In the genomic region with DNA sequence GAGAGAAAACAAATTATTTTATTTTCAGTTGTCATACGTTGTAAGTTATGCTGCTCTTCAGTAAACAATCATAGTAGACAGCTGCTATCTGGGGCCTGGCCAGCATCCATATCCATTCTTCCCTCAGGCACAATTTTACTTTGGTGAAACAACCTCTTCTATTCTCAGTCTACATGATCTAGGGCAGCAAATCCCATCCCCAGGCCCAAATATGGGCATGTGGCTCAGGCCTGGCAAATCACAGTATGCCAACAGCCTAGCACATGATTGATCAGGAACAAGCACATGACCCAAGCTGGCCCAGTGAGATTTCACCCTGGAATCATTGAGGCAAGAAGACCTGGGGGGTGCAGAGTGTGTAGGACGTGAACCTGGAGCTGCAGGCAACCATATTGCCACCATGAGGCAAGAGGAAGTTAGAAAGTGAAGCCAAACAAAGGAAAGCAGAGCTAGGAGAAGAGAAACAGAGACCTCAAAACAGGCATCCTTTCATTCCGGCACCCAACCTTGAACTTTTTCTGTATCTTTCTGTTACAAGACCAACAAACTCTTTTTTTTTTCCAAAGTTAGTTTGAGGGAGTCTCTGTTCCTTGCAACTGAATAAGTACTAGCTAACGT, we compare ENCODE assay signal across 18 cellular contexts. TPM values are rescaled to one million over a fixed set of nuclear protein-coding genes. Genes with fewer than 3 reads are reported as not detected.
DNase-seq lines count a peak whose midpoint lies in the region; ATAC-seq, FAIRE-seq and TF ChIP-seq lines count a peak whose summit lies in the region.
"Had no signal": no experiment of that assay in that cellular context is flagged by ENCODE, and none has a peak within 500 bp of the region (broad histone marks: within the 10 kb centered on the region; RNA-seq: fewer than 3 reads in every experiment).

No MANE protein-coding gene starts in this region.

- H2AFZ ChIP-seq in H1 (ENCODE audit: low read length) (peak overlapping the region; percentile 81; the same call in 1 of the 2 replicates), osteoblast (ENCODE audit: low read length) (peak overlapping the region; percentile 32)

- H3K23me2 ChIP-seq in H1 (ENCODE audit: low read depth, low read length), result no peaks in the 10 kb centered on the region

- H3K79me2 ChIP-seq in H1 (ENCODE audit: control insufficient read depth in 1 of 2, insufficient read depth in 2 of 2, low read length in 2 of 2), result no peaks in the 10 kb centered on the region; a peak in 1 of 4 replicates
- no peaks in the 10 kb centered on the region for H3K79me2 ChIP-seq in osteoblast (ENCODE audit: insufficient read depth, low read length)

- no peak overlapping the region for H2BK12ac ChIP-seq in H1 (ENCODE audit: low read depth, low read length)

- H3K56ac ChIP-seq in H1 (replicated peaks; ENCODE audit: insufficient read length, low read depth, low read length), result no peak overlapping the region

- H4K8ac ChIP-seq in H1 (ENCODE audit: extremely low read depth, insufficient read depth, low read length), result no peak overlapping the region

- H3K9me3 ChIP-seq in H1 (ENCODE audit: insufficient read depth in 2 of 2, low read depth in 1 of 2, low read length in 1 of 2) (no peaks in the 10 kb centered on the region), osteoblast (ENCODE audit: low read depth, low read length) (no peaks in the 10 kb centered on the region), MG63 (no peaks in the 10 kb centered on the region)
- H3K9me3 ChIP-seq: left lung, SJSA1 had no signal

- no peak overlapping the region for H4K5ac ChIP-seq in H1 (ENCODE audit: insufficient read length, low read depth, low read length)

- H3K4me1 ChIP-seq in H1 (replicated peaks in 1 of 4; ENCODE audit: control insufficient read depth in 3 of 4, insufficient read depth in 4 of 4, low read length in 3 of 4) (no peaks in the 10 kb centered on the region), osteoblast (ENCODE audit: insufficient read depth, low read length) (peaks cover 7% of the 10 kb centered on the region)
- H3K4me1 ChIP-seq: SJSA1 had no signal

- TF ChIP-seq CTCF in H1 (IDR thresholded peaks at IDR 0.05; ENCODE audit: control extremely low read depth in 1 of 3, insufficient read depth in 1 of 3, low read depth in 1 of 3, low read length in 3 of 3), result no peak
- TF ChIP-seq CTCF in osteoblast (IDR thresholded peaks at IDR 0.05; ENCODE audit: extremely low read depth, low read depth, low read length), result no peak

- no peak overlapping the region for H4K91ac ChIP-seq in H1 (replicated peaks; ENCODE audit: insufficient read length, low read length)

- no peak for TF ChIP-seq RAD21 in H1 (IDR thresholded peaks at IDR 0.05 in 1 of 2, conservative IDR thresholded peaks at IDR 0.05 in 1 of 2; ENCODE audit: low read depth in 2 of 2, low read length in 2 of 2)

- POLR2A ChIA-PET in H1 (lab: Charles Lee; ENCODE audit: partially characterized antibody), result no interaction called here

- no peak overlapping the region for H2AK5ac ChIP-seq in H1 (ENCODE audit: low read depth, low read length)

- H3K36me3 ChIP-seq in H1 (ENCODE audit: control insufficient read depth in 2 of 4, insufficient read depth in 4 of 4, low read length in 3 of 4) (no peaks in the 10 kb centered on the region), osteoblast (ENCODE audit: insufficient read depth, low read length) (no peaks in the 10 kb centered on the region), MG63 (no peaks in the 10 kb centered on the region)
- H3K36me3 ChIP-seq: left lung, SJSA1 had no signal

- H3K18ac ChIP-seq in H1 (ENCODE audit: extremely low read depth, low read length), result no peak overlapping the region

- no peak overlapping the region for H2BK5ac ChIP-seq in H1 (ENCODE audit: low read depth, low read length)

- H4K20me1 ChIP-seq in H1 (replicated peaks in 1 of 2; ENCODE audit: control insufficient read depth in 1 of 2, insufficient read depth in 2 of 2, low read length in 2 of 2) (no peaks in the 10 kb centered on the region), osteoblast (ENCODE audit: insufficient read depth, low read length) (no peaks in the 10 kb centered on the region)

- H3K79me1 ChIP-seq in H1 (ENCODE audit: low read depth, low read length), result no peaks in the 10 kb centered on the region

- H3K27ac ChIP-seq in H1 (ENCODE audit: low read depth, low read length) (no peak overlapping the region), osteoblast (ENCODE audit: low read depth, low read length) (no peak overlapping the region)
- H3K27ac ChIP-seq: SJSA1 had no signal

- H3K4me2 ChIP-seq in H1 (ENCODE audit: insufficient read depth in 1 of 2, low read depth in 2 of 2, low read length in 2 of 2) (no peak overlapping the region), osteoblast (ENCODE audit: insufficient read depth, low read length) (no peak overlapping the region)

- H3K23ac ChIP-seq in H1 (ENCODE audit: insufficient read length), result no peak overlapping the region

- no peak overlapping the region for H2BK15ac ChIP-seq in H1 (ENCODE audit: low read length)

- H2BK120ac ChIP-seq in H1 (replicated peaks; ENCODE audit: low read depth, low read length), result no peak overlapping the region

- H3K9ac ChIP-seq in H1 (replicated peaks in 1 of 4; ENCODE audit: extremely low read depth in 1 of 4, low read depth in 3 of 4, low read length in 3 of 4), result no peak overlapping the region

- 90% methylated on average over 4 of the region's 4 CpGs; no CpG with 5 or more reads in 1 of the 2 experiments for WGBS in H1 (ENCODE audit: extremely low coverage in 1 of 2, insufficient coverage in 1 of 2, insufficient read length in 1 of 2, insufficient replicate concordance in 2 of 2, low coverage in 1 of 2, low lambda C conversion rate in 2 of 2, missing lambda C conversion rate in 1 of 2), 2 experiments

- FAIRE-seq in H1 (lab: Jason Lieb, UNC), result no peak
- FAIRE-seq: A204.1 had no signal

- no peak for ATAC-seq in GM18519 (IDR thresholded peaks at IDR 0.05; ENCODE audit: low FRiP score, unreplicated experiment)

- DNase-seq in NCI-H1105 treated with DMSO at 0.1 percent for 48 hours (lab: John Stamatoyannopoulos, UW) (peak; percentile 19), NCI-H1105 (lab: John Stamatoyannopoulos, UW) (no peak), NCI-H69 (lab: John Stamatoyannopoulos, UW) (peak; percentile 20), H1 (ENCODE audit: low read depth in 1 of 2, low spot score in 2 of 2) (no peak), osteoblast (ENCODE audit: insufficient read length, low spot score, missing footprints) (no peak), MG63 (no peak)
- no peak for DNase-seq in stimulated activated CD4-positive, alpha-beta T cell treated with anti-CD3 and anti-CD28 coated beads, Interleukin-1b, Interleukin-23, amount 100 ng/mL, for 48 hours
- DNase-seq: amniotic stem cell; effector CD8-positive, alpha-beta T cell; head of caudate nucleus; left lung; NCI-H524 treated with DMSO at 0.1 percent for 48 hours; stimulated activated CD4-positive, alpha-beta T cell treated with anti-CD3 and anti-CD28 coated beads, Interleukin-12 subunit alpha, Interleukin-12 subunit beta, amount 100 ng/mL, for 4 hours had no signal

- CTCF ChIA-PET in H1 (lab: Charles Lee; ENCODE audit: partially characterized antibody), result interaction anchor here (0.9 to 3.4 kb wide), 6 partner anchors 9 to 1223 kb away, joined by 3 to 16 read pairs (median 6); a partner anchor contains a TSS

- H3K4me3 ChIP-seq in H1 (ENCODE audit: extremely low read depth in 1 of 4, insufficient read depth in 2 of 4, low read depth in 3 of 4, low read length in 4 of 4), result no peak overlapping the region
- H3K4me3 ChIP-seq in osteoblast (ENCODE audit: insufficient read depth, low read length), result no peak overlapping the region
- H3K4me3 ChIP-seq in MG63, result no peak overlapping the region
- H3K4me3 ChIP-seq: left lung, SJSA1 had no signal

- H2BK20ac ChIP-seq in H1 (ENCODE audit: low read length), result no peak overlapping the region

- H3K27me3 ChIP-seq in H1 (replicated peaks in 1 of 4; ENCODE audit: control insufficient read depth in 3 of 4, extremely low read depth in 1 of 4, insufficient read depth in 3 of 4, low read length in 3 of 4), result no peaks in the 10 kb centered on the region
- H3K27me3 ChIP-seq in osteoblast (ENCODE audit: insufficient read depth, low read length), result no peaks in the 10 kb centered on the region
- no peaks in the 10 kb centered on the region for H3K27me3 ChIP-seq in MG63
- H3K27me3 ChIP-seq: left lung, SJSA1 had no signal

- TF ChIP-seq POLR2A in H1 (IDR thresholded peaks at IDR 0.05; ENCODE audit: control extremely low read depth in 1 of 2, low read depth in 2 of 2, low read length in 2 of 2), result no peak

- H3K4ac ChIP-seq in H1 (replicated peaks; ENCODE audit: insufficient read length, low read depth, low read length), result no peak overlapping the region

- H3K14ac ChIP-seq in H1 (ENCODE audit: insufficient read length), result no peak overlapping the region

- no peak for TF ChIP-seq EP300 in H1 (IDR thresholded peaks at IDR 0.05; ENCODE audit: borderline replicate concordance in 1 of 2, low read depth in 2 of 2, low read length in 2 of 2)

TF ChIP-seq in H1, 55 proteins besides CTCF, POLR2A, EP300 and RAD21 (continues in another document):
- TF ChIP-seq POU5F1 (IDR thresholded peaks at IDR 0.05; ENCODE audit: low read depth, low read length), result no peak
- TF ChIP-seq GTF2F1 (IDR thresholded peaks at IDR 0.05; ENCODE audit: borderline replicate concordance, low read depth, low read length), result no peak
- no peak for TF ChIP-seq TAF1 (IDR thresholded peaks at IDR 0.05; ENCODE audit: low read depth, low read length)
- TF ChIP-seq KDM5A (IDR thresholded peaks at IDR 0.05; ENCODE audit: low read length), result no peak

RNA-seq across cellular contexts. Expression of a gene that starts 10.3 kb away (rescaled TPM):
- total RNA-seq in H1 (2021; fragmentation: NEBNext Ultra II Directional; extraction: Animal tissue kit (Norgen Biotek cat#: 25700)), result not detected in 2 replicates
- 0.02 and 0.05 TPM in 2 replicates for polyA plus RNA-seq in H1 (2011; rRNA removed)
- 0.04 TPM for polyA plus RNA-seq in H1 (2011; cell fraction: cytosol; rRNA removed)
- polyA plus RNA-seq in H1 (2011; cell fraction: nucleus; rRNA removed), result 0.09 TPM
- polyA plus RNA-seq in H1 (2012, experiment 1 of 2), result not detected in 4 replicates
- polyA plus RNA-seq in H1 (2012, experiment 2 of 2), result not detected
- not detected for polyA plus RNA-seq in H1 (2013, experiment 1 of 2)
- 0.02 TPM for polyA plus RNA-seq in H1 (2013, experiment 2 of 2)
- 0.16 TPM in 1 of 2 replicates, not detected in the other for polyA minus RNA-seq in H1 (2011; rRNA and poly(A)+ RNA removed)
- polyA minus RNA-seq in H1 (2011; cell fraction: cytosol; rRNA and poly(A)+ RNA removed), result not detected
- polyA minus RNA-seq in H1 (2011; cell fraction: nucleus; rRNA and poly(A)+ RNA removed), result not detected
- total RNA-seq in osteoblast, result not detected in 2 replicates
- total RNA-seq in MG63 (2014; rRNA removed; shearing (Covaris generic); ENCODE audit: low replicate concordance), result not detected in 2 replicates
- total RNA-seq: Calu3, left lung had no signal
- polyA plus RNA-seq: neural cell had no signal

Comparison
In these comparisons a context has a peak if more than half of its experiments do, and no peak if none do; other contexts are left out.
1. DNase-seq: peak in NCI-H1105 treated with DMSO at 0.1 percent for 48 hours (single experiment) and NCI-H69 (single experiment); none in NCI-H1105 (single experiment), H1 (0 of 2), osteoblast (single experiment), stimulated activated CD4-positive, alpha-beta T cell treated with anti-CD3 and anti-CD28 coated beads, Interleukin-1b, Interleukin-23, amount 100 ng/mL, for 48 hours (single experiment) and MG63 (single experiment).